1 cellular context compared by ENCODE assay signal in genomic region chr15:75453703-75454470, GRCh38.
A peak's percentile ranks its signal among the peaks of the same experiment; 100 is the strongest.
TF ChIP-seq lines count a peak whose summit lies in the region.

No MANE protein-coding gene starts in this region.

TF ChIP-seq in HepG2, 621 proteins besides CTCF, POLR2A, EP300 and RAD21 (continued from another document and continues in another):
- TF ChIP-seq FOXP4 (CRISPR knock-in tag; IDR thresholded peaks at IDR 0.05) (no peak), AGO1 (IDR thresholded peaks at IDR 0.05; ENCODE audit: low read depth, low read length, poor library complexity, severe bottlenecking) (peak; percentile 86), SMARCE1 (IDR thresholded peaks at IDR 0.05; ENCODE audit: borderline replicate concordance) (no peak), ZNF768 (CRISPR knock-in tag; IDR thresholded peaks at IDR 0.05) (no peak), ZNF567 (CRISPR knock-in tag; IDR thresholded peaks at IDR 0.05; ENCODE audit: borderline replicate concordance) (no peak; the same call in 1 of the 2 replicates), ZNF557 (CRISPR knock-in tag; IDR thresholded peaks at IDR 0.05) (no peak), ZFYVE20 (CRISPR knock-in tag; IDR thresholded peaks at IDR 0.05; ENCODE audit: borderline replicate concordance, low read depth) (no peak), MED8 (CRISPR knock-in tag; IDR thresholded peaks at IDR 0.05; ENCODE audit: insufficient replicate concordance) (no peak), CEBPG (CRISPR knock-in tag; IDR thresholded peaks at IDR 0.05) (peak; percentile 85), TGIF2 (CRISPR knock-in tag; IDR thresholded peaks at IDR 0.05) (no peak), ZNF616 (CRISPR knock-in tag; IDR thresholded peaks at IDR 0.05; ENCODE audit: low read depth) (0 out of 2 replicates have a peak, but pooled peaks have one; percentile 46), ZNF670 (CRISPR knock-in tag; IDR thresholded peaks at IDR 0.05; ENCODE audit: borderline replicate concordance) (no peak), AGO2 (optimal IDR thresholded peaks at IDR 0.05; ENCODE audit: low read depth, low read length) (peak; percentile 67), ZNF326 (CRISPR knock-in tag; IDR thresholded peaks at IDR 0.05; ENCODE audit: borderline replicate concordance) (no peak), PHF8 (CRISPR knock-in tag; IDR thresholded peaks at IDR 0.05) (peak; percentile 61), SRSF4 (IDR thresholded peaks at IDR 0.05; ENCODE audit: low read depth, low read length, poor library complexity, severe bottlenecking) (no peak), YY1 (IDR thresholded peaks at IDR 0.05; ENCODE audit: insufficient read depth, insufficient replicate concordance, low read depth, low read length) (peak; percentile 33), ZNF501 (CRISPR knock-in tag; IDR thresholded peaks at IDR 0.05) (no peak), ARHGAP35 (CRISPR knock-in tag; IDR thresholded peaks at IDR 0.05; ENCODE audit: borderline replicate concordance) (no peak), ATAD3A (CRISPR knock-in tag; IDR thresholded peaks at IDR 0.05) (no peak), LRRFIP1 (CRISPR knock-in tag; conservative IDR thresholded peaks at IDR 0.05) (no peak), YEATS4 (CRISPR knock-in tag; IDR thresholded peaks at IDR 0.05; ENCODE audit: borderline replicate concordance) (peak; percentile 61; the same call in 1 of the 2 replicates), BATF2 (CRISPR knock-in tag; IDR thresholded peaks at IDR 0.05) (0 out of 2 replicates have a peak, but pooled peaks have one; percentile 40), ZNF629 (CRISPR knock-in tag; conservative IDR thresholded peaks at IDR 0.05) (0 out of 2 replicates have a peak, but pooled peaks have one; percentile 19), ZNF709 (CRISPR knock-in tag; IDR thresholded peaks at IDR 0.05) (peak; percentile 75; the same call in 1 of the 2 replicates), ARID4A (CRISPR knock-in tag; IDR thresholded peaks at IDR 0.05; ENCODE audit: borderline replicate concordance) (peak; percentile 76; the same call in 1 of the 2 replicates), MTF2 (CRISPR knock-in tag; IDR thresholded peaks at IDR 0.05; ENCODE audit: borderline replicate concordance) (no peak), ZNF143 (CRISPR knock-in tag; IDR thresholded peaks at IDR 0.05) (peak; percentile 61), XBP1 (CRISPR knock-in tag; IDR thresholded peaks at IDR 0.05) (no peak), SRSF1 (optimal IDR thresholded peaks at IDR 0.05; ENCODE audit: low read depth, low read length) (peak; percentile 14), PAF1 (CRISPR knock-in tag; IDR thresholded peaks at IDR 0.05) (no peak), ZNF780A (CRISPR knock-in tag; IDR thresholded peaks at IDR 0.05) (no peak), CBX5 (CRISPR knock-in tag; IDR thresholded peaks at IDR 0.05; ENCODE audit: borderline replicate concordance) (no peak), ZNF367 (CRISPR knock-in tag; IDR thresholded peaks at IDR 0.05; ENCODE audit: borderline replicate concordance) (no peak), JUND (CRISPR knock-in tag; IDR thresholded peaks at IDR 0.05) (no peak), ZNF878 (CRISPR knock-in tag; IDR thresholded peaks at IDR 0.05) (peak; percentile 41; the same call in 1 of the 2 replicates), ZNF782 (CRISPR knock-in tag; IDR thresholded peaks at IDR 0.05; ENCODE audit: borderline replicate concordance) (no peak), ZNF816 (CRISPR knock-in tag; IDR thresholded peaks at IDR 0.05; ENCODE audit: borderline replicate concordance) (no peak), HMG20B (CRISPR knock-in tag; conservative IDR thresholded peaks at IDR 0.05) (no peak; the same call in 1 of the 2 replicates), CHD2 (IDR thresholded peaks at IDR 0.05; ENCODE audit: low read depth, low read length) (no peak), MYC (CRISPR knock-in tag; IDR thresholded peaks at IDR 0.05; ENCODE audit: borderline replicate concordance) (peak; percentile 95), REPIN1 (CRISPR knock-in tag; IDR thresholded peaks at IDR 0.05; ENCODE audit: borderline replicate concordance, low read depth) (peak; percentile 85), RCOR2 (CRISPR knock-in tag; IDR thresholded peaks at IDR 0.05) (no peak), ZNF589 (CRISPR knock-in tag; conservative IDR thresholded peaks at IDR 0.05) (no peak), ZNF614 (CRISPR knock-in tag; IDR thresholded peaks at IDR 0.05; ENCODE audit: borderline replicate concordance) (no peak)
- TF ChIP-seq, protein P1, sequence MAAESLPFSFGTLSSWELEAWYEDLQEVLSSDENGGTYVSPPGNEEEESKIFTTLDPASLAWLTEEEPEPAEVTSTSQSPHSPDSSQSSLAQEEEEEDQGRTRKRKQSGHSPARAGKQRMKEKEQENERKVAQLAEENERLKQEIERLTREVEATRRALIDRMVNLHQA (CRISPR knock-in tag; IDR thresholded peaks at IDR 0.05) = no peak
- TF ChIP-seq, protein P2, sequence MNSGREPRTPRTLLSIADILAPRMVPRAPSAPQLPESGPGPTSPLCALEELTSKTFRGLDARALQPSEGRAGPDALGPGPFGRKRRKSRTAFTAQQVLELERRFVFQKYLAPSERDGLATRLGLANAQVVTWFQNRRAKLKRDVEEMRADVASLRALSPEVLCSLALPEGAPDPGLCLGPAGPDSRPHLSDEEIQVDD (CRISPR knock-in tag; IDR thresholded peaks at IDR 0.05; ENCODE audit: borderline replicate concordance) = no peak; the same call in 1 of the 2 replicates
- TF ChIP-seq, protein P3, sequence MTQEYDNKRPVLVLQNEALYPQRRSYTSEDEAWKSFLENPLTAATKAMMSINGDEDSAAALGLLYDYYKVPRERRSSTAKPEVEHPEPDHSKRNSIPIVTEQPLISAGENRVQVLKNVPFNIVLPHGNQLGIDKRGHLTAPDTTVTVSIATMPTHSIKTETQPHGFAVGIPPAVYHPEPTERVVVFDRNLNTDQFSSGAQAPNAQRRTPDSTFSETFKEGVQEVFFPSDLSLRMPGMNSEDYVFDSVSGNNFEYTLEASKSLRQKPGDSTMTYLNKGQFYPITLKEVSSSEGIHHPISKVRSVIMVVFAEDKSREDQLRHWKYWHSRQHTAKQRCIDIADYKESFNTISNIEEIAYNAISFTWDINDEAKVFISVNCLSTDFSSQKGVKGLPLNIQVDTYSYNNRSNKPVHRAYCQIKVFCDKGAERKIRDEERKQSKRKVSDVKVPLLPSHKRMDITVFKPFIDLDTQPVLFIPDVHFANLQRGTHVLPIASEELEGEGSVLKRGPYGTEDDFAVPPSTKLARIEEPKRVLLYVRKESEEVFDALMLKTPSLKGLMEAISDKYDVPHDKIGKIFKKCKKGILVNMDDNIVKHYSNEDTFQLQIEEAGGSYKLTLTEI (CRISPR knock-in tag; conservative IDR thresholded peaks at IDR 0.05) = no peak
- TF ChIP-seq, protein P4, sequence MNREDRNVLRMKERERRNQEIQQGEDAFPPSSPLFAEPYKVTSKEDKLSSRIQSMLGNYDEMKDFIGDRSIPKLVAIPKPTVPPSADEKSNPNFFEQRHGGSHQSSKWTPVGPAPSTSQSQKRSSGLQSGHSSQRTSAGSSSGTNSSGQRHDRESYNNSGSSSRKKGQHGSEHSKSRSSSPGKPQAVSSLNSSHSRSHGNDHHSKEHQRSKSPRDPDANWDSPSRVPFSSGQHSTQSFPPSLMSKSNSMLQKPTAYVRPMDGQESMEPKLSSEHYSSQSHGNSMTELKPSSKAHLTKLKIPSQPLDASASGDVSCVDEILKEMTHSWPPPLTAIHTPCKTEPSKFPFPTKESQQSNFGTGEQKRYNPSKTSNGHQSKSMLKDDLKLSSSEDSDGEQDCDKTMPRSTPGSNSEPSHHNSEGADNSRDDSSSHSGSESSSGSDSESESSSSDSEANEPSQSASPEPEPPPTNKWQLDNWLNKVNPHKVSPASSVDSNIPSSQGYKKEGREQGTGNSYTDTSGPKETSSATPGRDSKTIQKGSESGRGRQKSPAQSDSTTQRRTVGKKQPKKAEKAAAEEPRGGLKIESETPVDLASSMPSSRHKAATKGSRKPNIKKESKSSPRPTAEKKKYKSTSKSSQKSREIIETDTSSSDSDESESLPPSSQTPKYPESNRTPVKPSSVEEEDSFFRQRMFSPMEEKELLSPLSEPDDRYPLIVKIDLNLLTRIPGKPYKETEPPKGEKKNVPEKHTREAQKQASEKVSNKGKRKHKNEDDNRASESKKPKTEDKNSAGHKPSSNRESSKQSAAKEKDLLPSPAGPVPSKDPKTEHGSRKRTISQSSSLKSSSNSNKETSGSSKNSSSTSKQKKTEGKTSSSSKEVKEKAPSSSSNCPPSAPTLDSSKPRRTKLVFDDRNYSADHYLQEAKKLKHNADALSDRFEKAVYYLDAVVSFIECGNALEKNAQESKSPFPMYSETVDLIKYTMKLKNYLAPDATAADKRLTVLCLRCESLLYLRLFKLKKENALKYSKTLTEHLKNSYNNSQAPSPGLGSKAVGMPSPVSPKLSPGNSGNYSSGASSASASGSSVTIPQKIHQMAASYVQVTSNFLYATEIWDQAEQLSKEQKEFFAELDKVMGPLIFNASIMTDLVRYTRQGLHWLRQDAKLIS (CRISPR knock-in tag; IDR thresholded peaks at IDR 0.05) = no peak
- TF ChIP-seq, protein P5, sequence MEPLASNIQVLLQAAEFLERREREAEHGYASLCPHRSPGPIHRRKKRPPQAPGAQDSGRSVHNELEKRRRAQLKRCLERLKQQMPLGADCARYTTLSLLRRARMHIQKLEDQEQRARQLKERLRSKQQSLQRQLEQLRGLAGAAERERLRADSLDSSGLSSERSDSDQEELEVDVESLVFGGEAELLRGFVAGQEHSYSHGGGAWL (CRISPR knock-in tag; IDR thresholded peaks at IDR 0.05) = peak; percentile 92
